In the genomic region with DNA sequence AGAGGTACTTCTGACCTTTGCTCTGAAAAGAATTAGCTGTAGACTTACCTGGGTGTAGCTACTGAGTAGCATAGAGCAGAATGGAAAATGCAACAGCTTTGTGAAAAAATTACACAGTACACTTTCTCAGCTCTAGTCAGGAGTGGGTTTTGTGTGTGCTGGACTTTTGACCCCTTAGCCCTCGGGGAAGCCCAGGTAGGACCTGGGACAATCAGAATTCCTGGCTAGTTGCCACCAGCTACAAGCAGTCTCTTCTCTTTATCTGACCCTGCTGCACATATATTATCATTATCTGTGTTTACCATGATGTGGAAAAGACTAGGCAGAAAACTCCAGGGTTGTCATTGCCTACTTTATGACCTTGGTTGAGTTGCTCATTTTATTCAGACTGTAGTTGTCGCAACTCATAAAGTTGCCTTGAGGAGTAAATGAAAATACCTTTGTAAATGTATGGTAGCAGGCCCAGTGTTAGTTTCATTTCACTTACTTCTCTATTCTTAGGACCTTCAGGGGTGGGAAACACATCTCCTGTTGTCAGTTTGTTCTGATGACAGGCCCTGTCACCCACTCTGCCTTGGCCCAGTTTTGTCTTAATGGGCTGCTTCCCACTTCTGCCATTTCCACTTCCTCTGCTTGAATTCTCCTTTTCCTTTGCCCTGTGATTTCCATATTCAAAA, we compare ENCODE assay signal across 1 cellular context.
TF ChIP-seq lines count a peak whose summit lies in the region.

No MANE protein-coding gene starts in this region.

TF ChIP-seq in K562, 482 proteins besides CTCF, POLR2A, EP300 and RAD21 (continues in another document):
- TF ChIP-seq, protein P1, sequence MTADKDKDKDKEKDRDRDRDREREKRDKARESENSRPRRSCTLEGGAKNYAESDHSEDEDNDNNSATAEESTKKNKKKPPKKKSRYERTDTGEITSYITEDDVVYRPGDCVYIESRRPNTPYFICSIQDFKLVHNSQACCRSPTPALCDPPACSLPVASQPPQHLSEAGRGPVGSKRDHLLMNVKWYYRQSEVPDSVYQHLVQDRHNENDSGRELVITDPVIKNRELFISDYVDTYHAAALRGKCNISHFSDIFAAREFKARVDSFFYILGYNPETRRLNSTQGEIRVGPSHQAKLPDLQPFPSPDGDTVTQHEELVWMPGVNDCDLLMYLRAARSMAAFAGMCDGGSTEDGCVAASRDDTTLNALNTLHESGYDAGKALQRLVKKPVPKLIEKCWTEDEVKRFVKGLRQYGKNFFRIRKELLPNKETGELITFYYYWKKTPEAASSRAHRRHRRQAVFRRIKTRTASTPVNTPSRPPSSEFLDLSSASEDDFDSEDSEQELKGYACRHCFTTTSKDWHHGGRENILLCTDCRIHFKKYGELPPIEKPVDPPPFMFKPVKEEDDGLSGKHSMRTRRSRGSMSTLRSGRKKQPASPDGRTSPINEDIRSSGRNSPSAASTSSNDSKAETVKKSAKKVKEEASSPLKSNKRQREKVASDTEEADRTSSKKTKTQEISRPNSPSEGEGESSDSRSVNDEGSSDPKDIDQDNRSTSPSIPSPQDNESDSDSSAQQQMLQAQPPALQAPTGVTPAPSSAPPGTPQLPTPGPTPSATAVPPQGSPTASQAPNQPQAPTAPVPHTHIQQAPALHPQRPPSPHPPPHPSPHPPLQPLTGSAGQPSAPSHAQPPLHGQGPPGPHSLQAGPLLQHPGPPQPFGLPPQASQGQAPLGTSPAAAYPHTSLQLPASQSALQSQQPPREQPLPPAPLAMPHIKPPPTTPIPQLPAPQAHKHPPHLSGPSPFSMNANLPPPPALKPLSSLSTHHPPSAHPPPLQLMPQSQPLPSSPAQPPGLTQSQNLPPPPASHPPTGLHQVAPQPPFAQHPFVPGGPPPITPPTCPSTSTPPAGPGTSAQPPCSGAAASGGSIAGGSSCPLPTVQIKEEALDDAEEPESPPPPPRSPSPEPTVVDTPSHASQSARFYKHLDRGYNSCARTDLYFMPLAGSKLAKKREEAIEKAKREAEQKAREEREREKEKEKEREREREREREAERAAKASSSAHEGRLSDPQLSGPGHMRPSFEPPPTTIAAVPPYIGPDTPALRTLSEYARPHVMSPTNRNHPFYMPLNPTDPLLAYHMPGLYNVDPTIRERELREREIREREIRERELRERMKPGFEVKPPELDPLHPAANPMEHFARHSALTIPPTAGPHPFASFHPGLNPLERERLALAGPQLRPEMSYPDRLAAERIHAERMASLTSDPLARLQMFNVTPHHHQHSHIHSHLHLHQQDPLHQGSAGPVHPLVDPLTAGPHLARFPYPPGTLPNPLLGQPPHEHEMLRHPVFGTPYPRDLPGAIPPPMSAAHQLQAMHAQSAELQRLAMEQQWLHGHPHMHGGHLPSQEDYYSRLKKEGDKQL (CRISPR knock-in tag; IDR thresholded peaks at IDR 0.05; ENCODE audit: borderline replicate concordance), result no peak
- TF ChIP-seq ZNF586 (CRISPR knock-in tag; conservative IDR thresholded peaks at IDR 0.05), result no peak
- TF ChIP-seq NFIC (IDR thresholded peaks at IDR 0.05), result peak; percentile 90
- no peak for TF ChIP-seq CHD2 (IDR thresholded peaks at IDR 0.05; ENCODE audit: low read depth, low read length)
- TF ChIP-seq CCNT2 (IDR thresholded peaks at IDR 0.05; ENCODE audit: borderline replicate concordance, extremely low read depth, insufficient read length, low read depth, low read length), result peak; percentile 51
- peak; percentile 82 for TF ChIP-seq CBFA2T3 (IDR thresholded peaks at IDR 0.05)
- TF ChIP-seq ZC3H4 (CRISPR knock-in tag; IDR thresholded peaks at IDR 0.05; ENCODE audit: borderline replicate concordance), result no peak
- no peak for TF ChIP-seq ZFP1 (CRISPR knock-in tag; IDR thresholded peaks at IDR 0.05)
- TF ChIP-seq, protein P2, sequence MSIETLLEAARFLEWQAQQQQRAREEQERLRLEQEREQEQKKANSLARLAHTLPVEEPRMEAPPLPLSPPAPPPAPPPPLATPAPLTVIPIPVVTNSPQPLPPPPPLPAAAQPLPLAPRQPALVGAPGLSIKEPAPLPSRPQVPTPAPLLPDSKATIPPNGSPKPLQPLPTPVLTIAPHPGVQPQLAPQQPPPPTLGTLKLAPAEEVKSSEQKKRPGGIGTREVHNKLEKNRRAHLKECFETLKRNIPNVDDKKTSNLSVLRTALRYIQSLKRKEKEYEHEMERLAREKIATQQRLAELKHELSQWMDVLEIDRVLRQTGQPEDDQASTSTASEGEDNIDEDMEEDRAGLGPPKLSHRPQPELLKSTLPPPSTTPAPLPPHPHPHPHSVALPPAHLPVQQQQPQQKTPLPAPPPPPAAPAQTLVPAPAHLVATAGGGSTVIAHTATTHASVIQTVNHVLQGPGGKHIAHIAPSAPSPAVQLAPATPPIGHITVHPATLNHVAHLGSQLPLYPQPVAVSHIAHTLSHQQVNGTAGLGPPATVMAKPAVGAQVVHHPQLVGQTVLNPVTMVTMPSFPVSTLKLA (conservative IDR thresholded peaks at IDR 0.05), result no peak
- no peak for TF ChIP-seq DACH1 (IDR thresholded peaks at IDR 0.05; ENCODE audit: partially characterized antibody)
- TF ChIP-seq KLF16 (IDR thresholded peaks at IDR 0.05), result 0 out of 2 replicates have a peak, but pooled peaks have one; percentile 5
- TF ChIP-seq, protein P3, sequence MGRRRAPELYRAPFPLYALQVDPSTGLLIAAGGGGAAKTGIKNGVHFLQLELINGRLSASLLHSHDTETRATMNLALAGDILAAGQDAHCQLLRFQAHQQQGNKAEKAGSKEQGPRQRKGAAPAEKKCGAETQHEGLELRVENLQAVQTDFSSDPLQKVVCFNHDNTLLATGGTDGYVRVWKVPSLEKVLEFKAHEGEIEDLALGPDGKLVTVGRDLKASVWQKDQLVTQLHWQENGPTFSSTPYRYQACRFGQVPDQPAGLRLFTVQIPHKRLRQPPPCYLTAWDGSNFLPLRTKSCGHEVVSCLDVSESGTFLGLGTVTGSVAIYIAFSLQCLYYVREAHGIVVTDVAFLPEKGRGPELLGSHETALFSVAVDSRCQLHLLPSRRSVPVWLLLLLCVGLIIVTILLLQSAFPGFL (CRISPR knock-in tag; IDR thresholded peaks at IDR 0.05), result no peak
- peak in 1 of 2 experiments; percentile 93; a peak in 2 of 4 replicates for TF ChIP-seq RCOR1 (IDR thresholded peaks at IDR 0.05; ENCODE audit: borderline replicate concordance in 1 of 2, low read depth in 2 of 2, low read length in 2 of 2)
- no peak for TF ChIP-seq ZNF445 (CRISPR knock-in tag; IDR thresholded peaks at IDR 0.05; ENCODE audit: low read depth)
- TF ChIP-seq, protein P4, sequence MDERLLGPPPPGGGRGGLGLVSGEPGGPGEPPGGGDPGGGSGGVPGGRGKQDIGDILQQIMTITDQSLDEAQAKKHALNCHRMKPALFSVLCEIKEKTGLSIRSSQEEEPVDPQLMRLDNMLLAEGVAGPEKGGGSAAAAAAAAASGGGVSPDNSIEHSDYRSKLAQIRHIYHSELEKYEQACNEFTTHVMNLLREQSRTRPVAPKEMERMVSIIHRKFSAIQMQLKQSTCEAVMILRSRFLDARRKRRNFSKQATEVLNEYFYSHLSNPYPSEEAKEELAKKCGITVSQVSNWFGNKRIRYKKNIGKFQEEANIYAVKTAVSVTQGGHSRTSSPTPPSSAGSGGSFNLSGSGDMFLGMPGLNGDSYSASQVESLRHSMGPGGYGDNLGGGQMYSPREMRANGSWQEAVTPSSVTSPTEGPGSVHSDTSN (CRISPR knock-in tag; IDR thresholded peaks at IDR 0.05; ENCODE audit: low read depth), result no peak
- TF ChIP-seq, protein P4 (tag; conservative IDR thresholded peaks at IDR 0.05; ENCODE audit: low read depth), result peak; percentile 86
- TF ChIP-seq SMARCA4 (IDR thresholded peaks at IDR 0.05), result peak; percentile 71
- no peak for TF ChIP-seq TCF7L2 (IDR thresholded peaks at IDR 0.05; ENCODE audit: low read depth, low read length)
- TF ChIP-seq TSC22D4 (tag; IDR thresholded peaks at IDR 0.05), result no peak
- no peak for TF ChIP-seq ZNF239 (CRISPR knock-in tag; IDR thresholded peaks at IDR 0.05)
- no peak for TF ChIP-seq BMI1 (IDR thresholded peaks at IDR 0.05; ENCODE audit: low read length)
- peak; percentile 42; the same call in 1 of the 2 replicates for TF ChIP-seq ZFX (CRISPR knock-in tag; IDR thresholded peaks at IDR 0.05)
- peak; percentile 61 for TF ChIP-seq SMAD1 (IDR thresholded peaks at IDR 0.05; ENCODE audit: low read depth, low read length, partially characterized antibody)
- TF ChIP-seq RBM39 (optimal IDR thresholded peaks at IDR 0.05; ENCODE audit: low read depth, low read length), result peak; percentile 53
- TF ChIP-seq WHSC1 (IDR thresholded peaks at IDR 0.05; ENCODE audit: low read length), result no peak
- TF ChIP-seq ATF7 (IDR thresholded peaks at IDR 0.05), result peak; percentile 51; the same call in 1 of the 2 replicates
- no peak for TF ChIP-seq TEAD2 (tag; IDR thresholded peaks at IDR 0.05)
- TF ChIP-seq TFAM (CRISPR knock-in tag; conservative IDR thresholded peaks at IDR 0.05), result no peak
- TF ChIP-seq EWSR1 (IDR thresholded peaks at IDR 0.05; ENCODE audit: borderline replicate concordance, low read depth, partially characterized antibody), result no peak
- TF ChIP-seq MECOM (CRISPR knock-in tag; IDR thresholded peaks at IDR 0.05), result 0 out of 2 replicates have a peak, but pooled peaks have one; percentile 6
- TF ChIP-seq ZNF384 (IDR thresholded peaks at IDR 0.05; ENCODE audit: low read depth, low read length), result no peak
- no peak for TF ChIP-seq TBP (optimal IDR thresholded peaks at IDR 0.05; ENCODE audit: low read depth, low read length)
- TF ChIP-seq ILK (tag; IDR thresholded peaks at IDR 0.05; ENCODE audit: borderline replicate concordance, low read depth), result no peak
- TF ChIP-seq DDX20 (tag; IDR thresholded peaks at IDR 0.05; ENCODE audit: low read depth), result no peak
- TF ChIP-seq SMAD4 (CRISPR knock-in tag; conservative IDR thresholded peaks at IDR 0.05), result 0 out of 2 replicates have a peak, but pooled peaks have one; percentile 35
- TF ChIP-seq POLR2AphosphoS5 (IDR thresholded peaks at IDR 0.05; ENCODE audit: control insufficient read depth, insufficient read depth, low read depth, low read length), result no peak
- TF ChIP-seq NR2C1 (IDR thresholded peaks at IDR 0.05), result no peak
- TF ChIP-seq NR2C1 (tag; IDR thresholded peaks at IDR 0.05), result peak; percentile 41; the same call in 1 of the 2 replicates
- TF ChIP-seq LARP7 (IDR thresholded peaks at IDR 0.05), result no peak
- no peak for TF ChIP-seq RBBP5 (IDR thresholded peaks at IDR 0.05; ENCODE audit: borderline replicate concordance, insufficient read depth, low read length, poor library complexity, severe bottlenecking)
- peak; percentile 72 for TF ChIP-seq NCOR1 (IDR thresholded peaks at IDR 0.05)
- no peak for TF ChIP-seq HNRNPH1 (optimal IDR thresholded peaks at IDR 0.05; ENCODE audit: low read depth, low read length)
- no peak for TF ChIP-seq ZNF764 (CRISPR knock-in tag; IDR thresholded peaks at IDR 0.05; ENCODE audit: low read depth)
- peak; percentile 86 for TF ChIP-seq FOXJ2 (tag; IDR thresholded peaks at IDR 0.05)
- TF ChIP-seq NFXL1 (CRISPR knock-in tag; IDR thresholded peaks at IDR 0.05), result no peak
- no peak for TF ChIP-seq ZNF121 (CRISPR knock-in tag; conservative IDR thresholded peaks at IDR 0.05)
- 0 out of 4 replicates have a peak, but pooled peaks of 1 of the 2 experiments have one; percentile 37 for TF ChIP-seq HDAC1 (IDR thresholded peaks at IDR 0.05)
- TF ChIP-seq, protein P5, sequence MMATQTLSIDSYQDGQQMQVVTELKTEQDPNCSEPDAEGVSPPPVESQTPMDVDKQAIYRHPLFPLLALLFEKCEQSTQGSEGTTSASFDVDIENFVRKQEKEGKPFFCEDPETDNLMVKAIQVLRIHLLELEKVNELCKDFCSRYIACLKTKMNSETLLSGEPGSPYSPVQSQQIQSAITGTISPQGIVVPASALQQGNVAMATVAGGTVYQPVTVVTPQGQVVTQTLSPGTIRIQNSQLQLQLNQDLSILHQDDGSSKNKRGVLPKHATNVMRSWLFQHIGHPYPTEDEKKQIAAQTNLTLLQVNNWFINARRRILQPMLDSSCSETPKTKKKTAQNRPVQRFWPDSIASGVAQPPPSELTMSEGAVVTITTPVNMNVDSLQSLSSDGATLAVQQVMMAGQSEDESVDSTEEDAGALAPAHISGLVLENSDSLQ (IDR thresholded peaks at IDR 0.05), result peak; percentile 84
- peak; percentile 89 for TF ChIP-seq MEIS2 (IDR thresholded peaks at IDR 0.05; ENCODE audit: partially characterized antibody)
- TF ChIP-seq ZKSCAN1 (IDR thresholded peaks at IDR 0.05; ENCODE audit: low read depth, low read length), result no peak
- TF ChIP-seq BDP1 (IDR thresholded peaks at IDR 0.05; ENCODE audit: insufficient read depth, insufficient read length), result no peak
- TF ChIP-seq ARID1B (IDR thresholded peaks at IDR 0.05), result peak; percentile 84
- TF ChIP-seq NCOA1 (IDR thresholded peaks at IDR 0.05; ENCODE audit: low read depth), result 0 out of 2 replicates have a peak, but pooled peaks have one; percentile 10
- TF ChIP-seq MEF2A (IDR thresholded peaks at IDR 0.05; ENCODE audit: control insufficient read depth, low read depth, low read length), result no peak
- peak; percentile 65 for TF ChIP-seq TCF3 (CRISPR knock-in tag; IDR thresholded peaks at IDR 0.05)
- peak; percentile 62; the same call in 1 of the 2 replicates for TF ChIP-seq SPI1 (IDR thresholded peaks at IDR 0.05; ENCODE audit: borderline replicate concordance, low read depth, low read length)
- no peak for TF ChIP-seq POLR2H (tag; IDR thresholded peaks at IDR 0.05; ENCODE audit: low read depth)
- peak; percentile 83 for TF ChIP-seq ZEB2 (IDR thresholded peaks at IDR 0.05)
- TF ChIP-seq NBN (IDR thresholded peaks at IDR 0.05; ENCODE audit: low read depth), result no peak; the same call in 1 of the 2 replicates
- TF ChIP-seq, protein P6, sequence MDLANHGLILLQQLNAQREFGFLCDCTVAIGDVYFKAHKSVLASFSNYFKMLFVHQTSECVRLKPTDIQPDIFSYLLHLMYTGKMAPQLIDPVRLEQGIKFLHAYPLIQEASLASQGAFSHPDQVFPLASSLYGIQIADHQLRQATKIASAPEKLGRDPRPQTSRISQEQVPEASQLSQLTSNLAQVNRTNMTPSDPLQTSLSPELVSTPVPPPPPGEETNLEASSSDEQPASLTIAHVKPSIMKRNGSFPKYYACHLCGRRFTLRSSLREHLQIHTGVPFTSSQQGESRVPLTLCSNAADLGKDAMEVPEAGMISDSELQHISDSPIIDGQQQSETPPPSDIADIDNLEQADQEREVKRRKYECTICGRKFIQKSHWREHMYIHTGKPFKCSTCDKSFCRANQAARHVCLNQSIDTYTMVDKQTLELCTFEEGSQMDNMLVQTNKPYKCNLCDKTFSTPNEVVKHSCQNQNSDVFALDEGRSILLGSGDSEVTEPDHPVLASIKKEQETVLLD (IDR thresholded peaks at IDR 0.05), result no peak
